ENCODE assay signal across 8 cellular contexts in the genomic region with DNA sequence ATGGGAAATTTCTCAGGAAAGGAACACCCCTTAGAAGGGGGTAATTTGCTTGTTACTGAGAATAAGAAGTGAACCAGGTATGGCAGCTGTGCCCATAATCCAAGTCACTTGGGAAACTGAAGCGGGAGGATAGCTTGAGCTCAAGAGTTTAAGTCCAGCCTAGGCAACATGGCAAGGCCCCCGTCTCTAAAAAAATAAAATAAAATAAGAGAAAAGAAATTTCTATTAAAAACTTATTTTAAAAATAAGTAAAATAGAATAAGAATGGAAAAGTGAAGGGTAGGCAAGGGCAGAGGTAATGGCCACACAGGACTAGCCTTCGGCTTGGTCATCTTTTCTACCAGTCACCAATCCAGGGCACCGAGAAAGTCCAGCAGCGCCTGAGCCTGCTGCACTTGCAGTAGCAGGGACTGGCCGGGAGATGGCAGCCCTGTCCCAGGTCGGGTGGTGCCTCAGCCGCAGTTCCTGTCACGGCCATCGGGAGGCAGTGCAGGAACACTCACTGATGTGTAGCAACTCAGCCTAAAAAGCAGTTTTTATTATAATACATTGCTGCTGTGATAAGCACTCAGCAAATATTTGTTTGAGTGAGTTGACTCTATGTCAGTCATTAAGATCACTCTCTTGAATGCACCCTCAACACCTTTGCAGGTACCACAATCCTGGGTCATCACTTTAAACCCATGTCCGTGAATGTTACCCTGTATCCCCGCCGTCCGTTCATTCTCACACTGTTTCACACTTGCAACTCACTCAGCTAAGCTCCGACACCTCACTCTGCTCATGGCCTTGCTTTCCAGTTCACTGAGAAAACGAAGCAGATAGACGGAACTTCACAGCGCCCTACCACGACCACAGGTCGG. TPM values are rescaled to one million over a fixed set of nuclear protein-coding genes. Genes with fewer than 3 reads are reported as not detected.
DNase-seq lines count a peak whose midpoint lies in the region; ATAC-seq and TF ChIP-seq lines count a peak whose summit lies in the region.

No MANE protein-coding gene starts in this region.

- H3K9me3 ChIP-seq in Caco-2 = no peaks in the 10 kb centered on the region

- H3K4me3 Mint-ChIP-seq in Caco-2 (ENCODE audit: unreplicated experiment) = no peak overlapping the region

- H3K9me3 Mint-ChIP-seq in Caco-2 (ENCODE audit: unreplicated experiment) = no peaks in the 10 kb centered on the region

- H3K27me3 ChIP-seq in Caco-2 (replicated peaks; ENCODE audit: control insufficient read depth, insufficient read depth, low read length) = no peaks in the 10 kb centered on the region
- no peaks in the 10 kb centered on the region for H3K27me3 ChIP-seq in HL-60 (ENCODE audit: insufficient read depth, poor library complexity, severe bottlenecking)

- no TSS peak for BruUV-seq in Caco-2 (replicated peaks; lab: Mats Ljungman, UMichigan)

- peaks cover 6% of the 10 kb centered on the region; the same call in 1 of the 2 replicates for H3K4me1 ChIP-seq in Caco-2

- H3K4me1 Mint-ChIP-seq in Caco-2 (ENCODE audit: low read depth, unreplicated experiment) = no peaks in the 10 kb centered on the region

- H3K27me3 Mint-ChIP-seq in Caco-2 (ENCODE audit: insufficient read depth, unreplicated experiment) = no peaks in the 10 kb centered on the region

- POLR2A ChIA-PET in Caco-2 (lab: Charles Lee) = no interaction called here

- H3K4me3 ChIP-seq in Caco-2 (ENCODE audit: low read depth, low read length) (no peak overlapping the region), HL-60 (replicated peaks; ENCODE audit: insufficient read depth, low read length) (no peak overlapping the region)

- no peaks in the 10 kb centered on the region for H3K36me3 ChIP-seq in Caco-2 (ENCODE audit: control insufficient read depth, insufficient read depth, low read length)

- no peaks in the 10 kb centered on the region for H3K36me3 Mint-ChIP-seq in Caco-2 (ENCODE audit: insufficient read depth, unreplicated experiment)

- CTCF ChIA-PET in Caco-2 (lab: Charles Lee) = interaction anchor here (0.6 to 1.1 kb wide), 4 partner anchors 12 to 239 kb away, joined by 3 to 4 read pairs (median 3); no protein-coding TSS in a partner anchor

- H3K27ac ChIP-seq in HL-60 (replicated peaks) = no peak overlapping the region

- H3K27ac Mint-ChIP-seq in Caco-2 (ENCODE audit: unreplicated experiment) = no peak overlapping the region

- DNase-seq in Caco-2 (peak; percentile 77 to 90), HL-60 (ENCODE audit: low read depth in 1 of 2, low spot score in 1 of 2) (peak; percentile 43 to 86), NOMO-1 treated with dmso at 0.1 percent for 144 hours (lab: John Stamatoyannopoulos, UW; ENCODE audit: unreplicated experiment) (peak; percentile 48), epidermal melanocyte (ENCODE audit: insufficient read length, low spot score) (peak; percentile 41), middle frontal gyrus (ENCODE audit: extremely low spot score, low spot score) (peak; percentile 89)
- DNase-seq in activated CD8-positive, alpha-beta memory T cell treated with anti-CD3 and anti-CD28 coated beads, Interleukin-2, amount 50 U/mL, for 1 hour (ENCODE audit: extremely low read depth) = peak; percentile 73
- peak; percentile 96 for DNase-seq in stimulated activated CD8-positive, alpha-beta memory T cell treated with anti-CD3 and anti-CD28 coated beads, Interleukin-4, amount 100 ng/mL, for 48 hours

- intact Hi-C loops in Caco-2 (cut with micrococcal nuclease; ENCODE audit: unreplicated experiment) = loop anchor here (1.0 kb wide), 5 partner anchors 68 to 312 kb away; no protein-coding TSS in a partner anchor

- peak; percentile 87 for ATAC-seq in GM19467 (IDR thresholded peaks at IDR 0.05; ENCODE audit: unreplicated experiment)

- TF ChIP-seq CTCF in Caco-2 (IDR thresholded peaks at IDR 0.05; ENCODE audit: insufficient read depth in 1 of 2, low read depth in 1 of 2, low read length in 1 of 2, severe bottlenecking in 1 of 2, unreplicated experiment in 1 of 2) (peak; percentile 100), HL-60 (IDR thresholded peaks at IDR 0.05; ENCODE audit: insufficient read depth, low read length) (peak; percentile 100)

RNA-seq across cellular contexts. Expression of gene GCM1, which starts 23.2 kb away (rescaled TPM):
- total RNA-seq in Caco-2 (2022) = 0.79 and 1.1 TPM in 2 replicates

Comparison
In these comparisons a context has a peak if more than half of its experiments do, and no peak if none do; other contexts are left out.
1. DNase-seq: peak in every context shown above with its lines; median percentile 96 in stimulated activated CD8-positive, alpha-beta memory T cell treated with anti-CD3 and anti-CD28 coated beads, Interleukin-4, amount 100 ng/mL, for 48 hours; 89 in middle frontal gyrus; 84 in Caco-2; 73 in activated CD8-positive, alpha-beta memory T cell treated with anti-CD3 and anti-CD28 coated beads, Interleukin-2, amount 50 U/mL, for 1 hour; 64 in HL-60; 48 in NOMO-1 treated with dmso at 0.1 percent for 144 hours; 41 in epidermal melanocyte.